Comparison of ENCODE assay signal across 9 cellular contexts in the genomic region with DNA sequence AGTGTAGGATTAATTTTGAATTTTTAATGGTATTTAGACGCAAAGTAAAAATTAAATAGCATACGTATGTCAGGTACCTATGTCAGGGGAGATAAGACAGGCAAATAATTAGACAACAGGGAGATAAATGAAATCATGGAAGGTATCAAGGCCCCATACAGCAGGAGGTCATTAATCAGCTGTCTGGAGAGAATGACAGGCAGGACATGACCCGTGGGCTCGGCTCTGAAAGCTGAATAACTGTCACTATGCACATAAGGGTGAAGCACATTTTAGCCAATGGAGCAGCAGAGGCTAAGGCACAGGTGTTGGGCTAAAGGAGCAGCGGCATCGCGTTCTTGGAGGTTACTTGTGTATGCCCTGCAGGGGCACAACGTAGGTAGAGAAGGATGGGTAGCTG.
"Had no signal": no experiment of that assay in that cellular context is flagged by ENCODE, and none has a peak within 500 bp of the region (broad histone marks: within the 10 kb centered on the region; RNA-seq: fewer than 3 reads in every experiment).

No MANE protein-coding gene starts in this region.

- H3K27ac Mint-ChIP-seq: HFFc6, IgD-negative memory B cell had no signal

- H2AFZ ChIP-seq: GM23248 had no signal

- H3K4me3 Mint-ChIP-seq: HFFc6, IgD-negative memory B cell had no signal

- H3K9ac ChIP-seq: GM23248 had no signal

- ATAC-seq: HepG2 had no signal

- H3K9me3 Mint-ChIP-seq: HFFc6, IgD-negative memory B cell had no signal

- H3K27ac ChIP-seq: GM23248, HL-60 had no signal

- FAIRE-seq: HepG2 had no signal

- H3K4me3 ChIP-seq: GM23248 had no signal

- H3K27me3 Mint-ChIP-seq: IgD-negative memory B cell had no signal

- DNase-seq: GM23248, GOT3, H7, HCEC 1CT, HFFc6, KG1 had no signal
